18 cellular contexts compared by ENCODE assay signal in the genomic region with DNA sequence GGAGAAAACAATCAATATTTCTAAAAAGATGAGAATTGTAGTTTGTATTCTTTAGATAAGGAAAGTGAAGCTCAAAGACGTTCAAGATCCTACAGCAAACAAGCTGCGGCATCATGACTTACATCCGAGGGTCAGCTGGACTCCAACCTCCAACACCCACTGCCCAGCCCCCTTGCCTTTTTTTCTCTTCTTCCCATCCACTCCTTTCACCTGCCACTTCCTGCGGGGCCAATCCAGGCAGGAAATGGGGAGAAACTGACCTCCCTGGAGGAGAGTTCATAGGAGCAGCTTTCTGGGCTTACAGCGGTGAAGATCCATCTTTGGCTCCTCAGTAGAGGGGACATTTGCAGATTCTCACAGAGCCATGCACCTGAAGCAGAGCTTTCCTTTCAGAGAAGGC.
DNase-seq lines count a peak whose midpoint lies in the region; ATAC-seq, FAIRE-seq and TF ChIP-seq lines count a peak whose summit lies in the region.
"Had no signal": no experiment of that assay in that cellular context is flagged by ENCODE, and none has a peak within 500 bp of the region (broad histone marks: within the 10 kb centered on the region; RNA-seq: fewer than 3 reads in every experiment).

No MANE protein-coding gene starts in this region.

- H3K27me3 Mint-ChIP-seq in endodermal cell (ENCODE audit: insufficient read depth) (peaks cover 5% of the 10 kb centered on the region), immature natural killer cell (ENCODE audit: low read depth in 3 of 3) (peaks cover 0 to 9% (median 5%) of the 10 kb centered on the region in 3 donors)

- no peak overlapping the region for H3K4me3 ChIP-seq in bronchial epithelial cell (ENCODE audit: low read depth, low read length)
- no peak overlapping the region for H3K4me3 ChIP-seq in endodermal cell (ENCODE audit: low read length)
- H3K4me3 ChIP-seq in lung = no peak overlapping the region

- H3K36me3 ChIP-seq in bronchial epithelial cell (ENCODE audit: control insufficient read depth, insufficient read depth, low read length) (no peaks in the 10 kb centered on the region), endodermal cell (ENCODE audit: control insufficient read depth, insufficient read depth, low read length) (no peaks in the 10 kb centered on the region), lung (ENCODE audit: control insufficient read depth in 2 of 2, insufficient read depth in 2 of 2, low read length in 2 of 2) (no peaks in the 10 kb centered on the region)

- H3K4me1 ChIP-seq in endodermal cell (ENCODE audit: control insufficient read depth, insufficient read depth, low read length) (no peaks in the 10 kb centered on the region), lung (ENCODE audit: control insufficient read depth in 2 of 2, insufficient read depth in 2 of 2, low read length in 2 of 2) (no peaks in the 10 kb centered on the region)

- no peak overlapping the region for H3K4me3 Mint-ChIP-seq in endodermal cell
- H3K4me3 Mint-ChIP-seq in immature natural killer cell = no peak overlapping the region
- H3K4me3 Mint-ChIP-seq: CD4-positive, alpha-beta memory T cell had no signal

- H3K9me3 Mint-ChIP-seq in endodermal cell (peaks cover 4% of the 10 kb centered on the region), immature natural killer cell (no peaks in the 10 kb centered on the region)

- 90 to 92% methylated on average over 3 to 5 of the region's 5 CpGs for WGBS in endodermal cell (ENCODE audit: insufficient coverage in 1 of 2, insufficient read length in 1 of 2), 2 experiments
- 79 to 89% methylated on average over 5 of the region's 5 CpGs for WGBS in lung, 2 donors

- H3K36me3 Mint-ChIP-seq in endodermal cell (ENCODE audit: low read depth) (no peaks in the 10 kb centered on the region), immature natural killer cell (no peaks in the 10 kb centered on the region)
- H3K36me3 Mint-ChIP-seq: CD4-positive, alpha-beta memory T cell had no signal

- no peak overlapping the region for H3K27ac ChIP-seq in endodermal cell (ENCODE audit: low read depth, low read length)
- no peak overlapping the region for H3K27ac ChIP-seq in lung (ENCODE audit: low read depth in 1 of 2, low read length in 1 of 2)

- no peak overlapping the region for H3K9ac ChIP-seq in endodermal cell (ENCODE audit: extremely low read depth, low read length, poor library complexity, severe bottlenecking)

- FAIRE-seq in bronchial epithelial cell (lab: Jason Lieb, UNC) = peak; percentile 47
- FAIRE-seq: GM12891, GM18507, H54 had no signal

- no peaks in the 10 kb centered on the region for H3K27me3 ChIP-seq in bronchial epithelial cell (ENCODE audit: control insufficient read depth, insufficient read depth, low read length)
- H3K27me3 ChIP-seq in endodermal cell (ENCODE audit: control insufficient read depth, insufficient read depth, low read length, poor library complexity, severe bottlenecking) = no peaks in the 10 kb centered on the region
- no peaks in the 10 kb centered on the region for H3K27me3 ChIP-seq in lung (ENCODE audit: control insufficient read depth, insufficient read depth)

- no peak for DNase-seq in bronchial epithelial cell (ENCODE audit: low read depth)
- peak; percentile 33 for DNase-seq in endodermal cell
- peak; percentile 7 for DNase-seq in lung (ENCODE audit: low spot score)
- no peak for DNase-seq in immature natural killer cell
- no peak for DNase-seq in stimulated activated CD4-positive, alpha-beta T cell treated with anti-CD3 and anti-CD28 coated beads, Interleukin-2, amount 100 ng/mL, for 48 hours
- DNase-seq: C1 segment of cervical spinal cord; Calu3; CD4-positive, alpha-beta memory T cell; COR-L47; DMS53; DMS79 treated with DMSO at 0.1 percent for 48 hours; GF-D8; GOT3; HCEC 1CT had no signal

- H3K4me1 Mint-ChIP-seq in endodermal cell (no peaks in the 10 kb centered on the region), immature natural killer cell (no peaks in the 10 kb centered on the region)
- H3K4me1 Mint-ChIP-seq: CD4-positive, alpha-beta memory T cell had no signal

- H3K27ac Mint-ChIP-seq in endodermal cell (no peak overlapping the region), immature natural killer cell (no peak overlapping the region)
- H3K27ac Mint-ChIP-seq: CD4-positive, alpha-beta memory T cell had no signal

- TF ChIP-seq CTCF in bronchial epithelial cell (IDR thresholded peaks at IDR 0.05; ENCODE audit: insufficient read depth, low read length, severe bottlenecking) = no peak
- TF ChIP-seq CTCF in endodermal cell (conservative IDR thresholded peaks at IDR 0.05) = no peak
- TF ChIP-seq CTCF in lung (IDR thresholded peaks at IDR 0.05; ENCODE audit: control extremely low read depth, extremely low read depth) = no peak

- ATAC-seq in lung (ENCODE audit: insufficient read depth, low FRiP score) = no peak
- no peak for ATAC-seq in HG02973 (IDR thresholded peaks at IDR 0.05; ENCODE audit: unreplicated experiment)

- H3K9me3 ChIP-seq in endodermal cell (ENCODE audit: control insufficient read depth, low read length) (no peaks in the 10 kb centered on the region), lung (ENCODE audit: control insufficient read depth in 2 of 2, insufficient read depth in 1 of 2, low read length in 1 of 2) (peaks cover 0 to 2% of the 10 kb centered on the region in 2 donors)

Comparison
In these comparisons a context has a peak if more than half of its experiments do, and no peak if none do; other contexts are left out.
1. DNase-seq: peak in endodermal cell (single experiment) and lung (single experiment); none in bronchial epithelial cell (single experiment), immature natural killer cell (0 of 3) and stimulated activated CD4-positive, alpha-beta T cell treated with anti-CD3 and anti-CD28 coated beads, Interleukin-2, amount 100 ng/mL, for 48 hours (0 of 2).